Comparison of ENCODE assay signal across 23 cellular contexts in genomic region chr4:41822326-41822725, GRCh38.
"Had no signal": no experiment of that assay in that cellular context is flagged by ENCODE, and none has a peak within 500 bp of the region (broad histone marks: within the 10 kb centered on the region; RNA-seq: fewer than 3 reads in every experiment).

No MANE protein-coding gene starts in this region.

- DNase-seq: colonic mucosa; effector CD8-positive, alpha-beta T cell; endodermal cell; foreskin fibroblast; gastrocnemius medialis; heart left ventricle; kidney; left lung; mammary epithelial cell; mesendoderm; midbrain; naive thymus-derived CD4-positive, alpha-beta T cell; stimulated activated CD4-positive, alpha-beta T cell treated with anti-CD3 and anti-CD28 coated beads, Interleukin-12 subunit alpha, Interleukin-12 subunit beta, amount 100 ng/mL, for 4 hours; stimulated activated CD4-positive, alpha-beta T cell treated with anti-CD3 and anti-CD28 coated beads, Interleukin-1b, Interleukin-23, amount 100 ng/mL, for 48 hours; stimulated activated CD4-positive, alpha-beta T cell treated with anti-CD3 and anti-CD28 coated beads, Interleukin-4, amount 100 ng/mL, for 1 hour; stimulated activated CD8-positive, alpha-beta memory T cell treated with anti-CD3 and anti-CD28 coated beads, Interleukin-4, amount 100 ng/mL, for 48 hours; stimulated activated naive CD4-positive, alpha-beta T cell; stomach; testis; tibial artery; upper lobe of left lung had no signal

- ATAC-seq: esophagus mucosa; gastrocnemius medialis; heart left ventricle; left lung; naive thymus-derived CD4-positive, alpha-beta T cell; sciatic nerve had no signal
